Comparison of ENCODE assay signal across 7 cellular contexts in genomic region chr19:37009871-37010270, GRCh38.
"Had no signal": no experiment of that assay in that cellular context is flagged by ENCODE, and none has a peak within 500 bp of the region (broad histone marks: within the 10 kb centered on the region; RNA-seq: fewer than 3 reads in every experiment).

No MANE protein-coding gene starts in this region.

- H2AFZ ChIP-seq: GM23338 had no signal

- FAIRE-seq: H1, H54, HTR-8/SVneo had no signal

- DNase-seq: H9, HCEC 1CT, IMR-90 had no signal

- H3K4me2 ChIP-seq: GM23338 had no signal

- ATAC-seq: GM23338 had no signal

- H3K4me3 ChIP-seq: GM23338 had no signal
